Comparison of ENCODE assay signal across 29 cellular contexts in genomic region chr14:50704454-50705010, GRCh38.
"Had no signal": no experiment of that assay in that cellular context is flagged by ENCODE, and none has a peak within 500 bp of the region (broad histone marks: within the 10 kb centered on the region; RNA-seq: fewer than 3 reads in every experiment).

No MANE protein-coding gene starts in this region.

- H3K4me1 Mint-ChIP-seq: activated CD4-positive, alpha-beta memory T cell treated with anti-CD3 and anti-CD28 coated beads, Interleukin-2, amount 10 ng/mL, durations not matched to agents 7 days and 5 days; activated CD4-positive, alpha-beta T cell treated with anti-CD3 and anti-CD28 coated beads, Interleukin-2, amount 10 ng/mL, durations not matched to agents 7 days and 5 days; activated naive CD4-positive, alpha-beta T cell treated with anti-CD3 and anti-CD28 coated beads, Interleukin-2, amount 50 U/mL, for 24 hours; activated naive CD8-positive, alpha-beta T cell treated with anti-CD3 and anti-CD28 coated beads for 36 hours; activated naive CD8-positive, alpha-beta T cell treated with anti-CD3 and anti-CD28 coated beads, Interleukin-2, amount 50 U/mL, for 24 hours; activated T-helper 17 cell treated with anti-CD3 and anti-CD28 coated beads, Interleukin-2, amount 50 U/mL, for 72 hours had no signal

- H3K36me3 ChIP-seq: adrenal gland, esophagus squamous epithelium, gastroesophageal sphincter had no signal

- H3K9me3 Mint-ChIP-seq: activated CD4-positive, alpha-beta memory T cell treated with anti-CD3 and anti-CD28 coated beads, Interleukin-2, amount 10 ng/mL, durations not matched to agents 7 days and 5 days; activated naive CD4-positive, alpha-beta T cell treated with anti-CD3 and anti-CD28 coated beads for 36 hours; activated naive CD8-positive, alpha-beta T cell treated with anti-CD3 and anti-CD28 coated beads for 36 hours; activated naive CD8-positive, alpha-beta T cell treated with anti-CD3 and anti-CD28 coated beads, Interleukin-2, amount 50 U/mL, for 24 hours; activated T-cell treated with anti-CD3 and anti-CD28 coated beads, Interleukin-2, amount 50 U/mL, for 4 hours; activated T-helper 17 cell treated with anti-CD3 and anti-CD28 coated beads, Interleukin-2, amount 50 U/mL, for 72 hours; effector memory CD8-positive, alpha-beta T cell had no signal

- H3K27me3 ChIP-seq: adrenal gland, body of pancreas, gastroesophageal sphincter had no signal

- ATAC-seq: activated naive CD8-positive, alpha-beta T cell treated with anti-CD3 and anti-CD28 coated beads, Interleukin-2, amount 50 U/mL, for 24 hours; activated T-cell treated with anti-CD3 and anti-CD28 coated beads, Interleukin-2, amount 50 U/mL, for 4 hours; activated T-helper 17 cell treated with anti-CD3 and anti-CD28 coated beads, Interleukin-2, amount 50 U/mL, for 72 hours; body of pancreas; effector memory CD8-positive, alpha-beta T cell; gastroesophageal sphincter had no signal

- FAIRE-seq: colon had no signal

- H3K27ac Mint-ChIP-seq: activated CD4-positive, alpha-beta memory T cell treated with anti-CD3 and anti-CD28 coated beads, Interleukin-2, amount 10 ng/mL, durations not matched to agents 7 days and 5 days; activated CD4-positive, alpha-beta T cell treated with anti-CD3 and anti-CD28 coated beads, Interleukin-2, amount 10 ng/mL, durations not matched to agents 7 days and 5 days; activated naive CD4-positive, alpha-beta T cell treated with anti-CD3 and anti-CD28 coated beads for 36 hours; activated naive CD4-positive, alpha-beta T cell treated with anti-CD3 and anti-CD28 coated beads, Interleukin-2, amount 50 U/mL, for 24 hours; activated naive CD8-positive, alpha-beta T cell treated with anti-CD3 and anti-CD28 coated beads for 36 hours; activated naive CD8-positive, alpha-beta T cell treated with anti-CD3 and anti-CD28 coated beads, Interleukin-2, amount 50 U/mL, for 24 hours; activated T-helper 17 cell treated with anti-CD3 and anti-CD28 coated beads, Interleukin-2, amount 50 U/mL, for 72 hours; effector memory CD8-positive, alpha-beta T cell had no signal

- H3K4me3 Mint-ChIP-seq: activated CD4-positive, alpha-beta memory T cell treated with anti-CD3 and anti-CD28 coated beads, Interleukin-2, amount 10 ng/mL, durations not matched to agents 7 days and 5 days; activated CD4-positive, alpha-beta T cell treated with anti-CD3 and anti-CD28 coated beads, Interleukin-2, amount 10 ng/mL, durations not matched to agents 7 days and 5 days; activated naive CD4-positive, alpha-beta T cell treated with anti-CD3 and anti-CD28 coated beads for 36 hours; activated naive CD4-positive, alpha-beta T cell treated with anti-CD3 and anti-CD28 coated beads, Interleukin-2, amount 50 U/mL, for 24 hours; activated naive CD8-positive, alpha-beta T cell treated with anti-CD3 and anti-CD28 coated beads for 36 hours; activated naive CD8-positive, alpha-beta T cell treated with anti-CD3 and anti-CD28 coated beads, Interleukin-2, amount 50 U/mL, for 24 hours; activated T-cell treated with anti-CD3 and anti-CD28 coated beads, Interleukin-2, amount 50 U/mL, for 4 hours; activated T-helper 17 cell treated with anti-CD3 and anti-CD28 coated beads, Interleukin-2, amount 50 U/mL, for 72 hours; effector memory CD8-positive, alpha-beta T cell had no signal

- H3K4me1 ChIP-seq: adrenal gland, esophagus squamous epithelium, gastroesophageal sphincter had no signal

- DNase-seq: activated CD4-positive, alpha-beta memory T cell treated with anti-CD3 and anti-CD28 coated beads, Interleukin-2, amount 10 ng/mL, durations not matched to agents 7 days and 5 days; activated CD4-positive, alpha-beta T cell treated with anti-CD3 and anti-CD28 coated beads for 1 hour; activated CD4-positive, alpha-beta T cell treated with anti-CD3 and anti-CD28 coated beads for 4 hours; activated CD4-positive, alpha-beta T cell treated with anti-CD3 and anti-CD28 coated beads, Interleukin-2, amount 10 ng/mL, durations not matched to agents 7 days and 5 days; activated CD4-positive, alpha-beta T cell treated with anti-CD3 and anti-CD28 coated beads, Interleukin-2, amount 50 U/mL, for 4 hours; activated CD8-positive, alpha-beta memory T cell treated with anti-CD3 and anti-CD28 coated beads, Interleukin-2, amount 50 U/mL, for 48 hours; activated effector memory CD4-positive, alpha-beta T cell treated with Interleukin-2 at 50 U/mL for 16 hours; activated naive CD4-positive, alpha-beta T cell treated with anti-CD3 and anti-CD28 coated beads for 36 hours; activated naive CD8-positive, alpha-beta T cell treated with anti-CD3 and anti-CD28 coated beads for 36 hours; activated naive CD8-positive, alpha-beta T cell treated with anti-CD3 and anti-CD28 coated beads, Interleukin-2, amount 50 U/mL, for 24 hours; activated T-cell treated with anti-CD3 and anti-CD28 coated beads for 4 hours; activated T-cell treated with anti-CD3 and anti-CD28 coated beads, Interleukin-2, amount 50 U/mL, for 4 hours; adrenal gland; amygdala; aorta; body of pancreas; caudate nucleus; cortex of kidney; dermis blood vessel endothelial cell; effector CD4-positive, alpha-beta T cell; effector memory CD8-positive, alpha-beta T cell; esophagus squamous epithelium; foreskin melanocyte; T-helper 2 cell had no signal

- H3K9me3 ChIP-seq: adrenal gland, body of pancreas, esophagus squamous epithelium, gastroesophageal sphincter had no signal

- H3K27ac ChIP-seq: adrenal gland, body of pancreas, epithelial cell of prostate, esophagus squamous epithelium, gastroesophageal sphincter had no signal

- H3K4me3 ChIP-seq: adrenal gland, body of pancreas, esophagus squamous epithelium, gastroesophageal sphincter had no signal
